In genomic region chr6:16332175-16332542, GRCh38 we compare ENCODE assay signal across 8 cellular contexts.
DNase-seq lines count a peak whose midpoint lies in the region; ATAC-seq lines count a peak whose summit lies in the region.

No MANE protein-coding gene starts in this region.

- DNase-seq in CMK (ENCODE audit: low read depth), result peak; percentile 66
- DNase-seq in NCI-H69 (lab: John Stamatoyannopoulos, UW), result peak; percentile 84
- peak; percentile 85 to 88 for DNase-seq in activated CD4-positive, alpha-beta T cell treated with anti-CD3 and anti-CD28 coated beads, Interleukin-2, amount 50 U/mL, for 48 hours
- peak; percentile 75 for DNase-seq in effector CD4-positive, alpha-beta T cell
- peak; percentile 83 to 88 for DNase-seq in lung microvascular endothelial cell (ENCODE audit: low read depth in 2 of 2)
- DNase-seq in stimulated activated CD8-positive, alpha-beta memory T cell treated with anti-CD3 and anti-CD28 coated beads, Interleukin-15, amount 100 ng/mL, for 24 hours (ENCODE audit: low read depth), result peak; percentile 44

- peak; percentile 87 for ATAC-seq in GM19372 (IDR thresholded peaks at IDR 0.05; ENCODE audit: low read depth, unreplicated experiment)
- ATAC-seq in HG03442 (IDR thresholded peaks at IDR 0.05; ENCODE audit: unreplicated experiment), result peak; percentile 93

Comparison
In these comparisons a context has a peak if more than half of its experiments do, and no peak if none do; other contexts are left out.
1. Peak in every context shown above with its lines: DNase-seq and ATAC-seq.